ENCODE assay signal across 8 cellular contexts in the genomic region with DNA sequence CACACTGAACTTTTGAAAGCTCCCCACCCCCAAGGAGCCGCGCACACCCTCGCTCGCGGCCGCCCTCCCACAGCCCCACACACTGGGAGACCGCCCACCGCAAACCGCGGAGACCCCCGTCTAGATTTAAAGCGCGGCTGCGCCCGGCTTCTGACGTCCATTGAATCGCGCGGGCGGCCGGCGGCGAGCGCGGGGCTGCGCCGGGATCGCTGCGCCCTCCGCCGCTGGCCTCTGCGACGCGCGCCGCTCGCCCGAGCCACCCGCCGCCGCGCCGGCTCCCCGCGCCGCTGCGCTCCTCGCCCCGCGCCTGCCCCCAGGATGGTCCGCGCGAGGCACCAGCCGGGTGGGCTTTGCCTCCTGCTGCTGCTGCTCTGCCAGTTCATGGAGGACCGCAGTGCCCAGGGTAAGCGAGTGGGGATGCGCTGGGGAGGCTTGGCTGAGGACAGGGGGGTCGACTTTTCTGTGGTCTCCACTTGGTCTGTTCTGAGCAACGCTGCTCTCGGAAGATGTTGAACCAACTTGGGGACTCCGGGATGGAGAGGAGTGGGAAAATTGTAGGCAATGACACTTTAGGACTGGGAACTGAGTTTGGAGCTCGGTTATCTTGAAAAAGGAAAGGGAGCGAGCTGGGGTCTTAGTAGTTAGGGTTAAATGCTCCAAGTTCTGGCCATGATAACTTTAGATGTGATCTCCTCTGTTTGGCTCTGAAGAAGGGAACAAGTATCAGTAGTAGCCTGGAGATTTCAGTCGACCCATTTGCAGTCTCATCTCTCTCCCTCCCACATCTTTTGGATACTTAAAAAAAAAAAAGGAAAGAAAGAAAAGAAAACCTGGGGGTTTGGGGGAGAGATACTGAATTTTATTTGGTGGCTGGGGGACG. TPM values are rescaled to one million over a fixed set of nuclear protein-coding genes. Genes with fewer than 3 reads are reported as not detected.
DNase-seq lines count a peak whose midpoint lies in the region; ATAC-seq and TF ChIP-seq lines count a peak whose summit lies in the region.

A gene with protein sequence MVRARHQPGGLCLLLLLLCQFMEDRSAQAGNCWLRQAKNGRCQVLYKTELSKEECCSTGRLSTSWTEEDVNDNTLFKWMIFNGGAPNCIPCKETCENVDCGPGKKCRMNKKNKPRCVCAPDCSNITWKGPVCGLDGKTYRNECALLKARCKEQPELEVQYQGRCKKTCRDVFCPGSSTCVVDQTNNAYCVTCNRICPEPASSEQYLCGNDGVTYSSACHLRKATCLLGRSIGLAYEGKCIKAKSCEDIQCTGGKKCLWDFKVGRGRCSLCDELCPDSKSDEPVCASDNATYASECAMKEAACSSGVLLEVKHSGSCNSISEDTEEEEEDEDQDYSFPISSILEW (plus strand): TSS at position 156 of the 880 bp plus-strand sequence. CDS start 163 bp downstream, at position 319.

- H3K4me3 ChIP-seq in PC-9 = peak within 1 kb of the TSS; percentile 87
- H3K4me3 ChIP-seq in dorsolateral prefrontal cortex = peak within 1 kb of the TSS; percentile 47 to 83 (median 64)
- peak within 1 kb of the TSS; percentile 33 to 88 (median 72) for H3K4me3 ChIP-seq in tibial nerve

- peak; percentile 58 for DNase-seq in NCI-H510A treated with DMSO at 0.1 percent for 48 hours (lab: John Stamatoyannopoulos, UW)
- no peak for DNase-seq in NCI-H510A (lab: John Stamatoyannopoulos, UW)
- peak in 1 of 2 experiments; percentile 2 for DNase-seq in PC-9
- no peak for DNase-seq in dorsolateral prefrontal cortex
- DNase-seq in lung microvascular endothelial cell (ENCODE audit: low read depth in 2 of 2) = peak; percentile 30 to 64
- DNase-seq in tibial nerve (ENCODE audit: low spot score in 2 of 2) = no peak

- no peaks in the 10 kb centered on the region for H3K79me2 ChIP-seq in PC-9 (ENCODE audit: low read depth)

- H3K9me2 ChIP-seq in PC-9 (ENCODE audit: insufficient read depth) = no peaks in the 10 kb centered on the region

- no peak for ATAC-seq in GM18907 (IDR thresholded peaks at IDR 0.05; ENCODE audit: unreplicated experiment)
- no peak for ATAC-seq in GM21390 (IDR thresholded peaks at IDR 0.05; ENCODE audit: unreplicated experiment)

- H3K36me3 ChIP-seq in PC-9 (ENCODE audit: low read depth) = no peaks in the 10 kb centered on the region
- H3K36me3 ChIP-seq in tibial nerve = no peaks in the 10 kb centered on the region

- WGBS in tibial nerve, 2 donors = 0 to 1% methylated on average over 33 to 50 of the region's 65 CpGs

- H3K27me3 ChIP-seq in PC-9 (ENCODE audit: insufficient read depth, low read depth) (peaks cover 11% of the 10 kb centered on the region; the same call in 1 of the 2 replicates), dorsolateral prefrontal cortex (peaks cover 0 to 30% (median 4%) of the 10 kb centered on the region in 45 donors), tibial nerve (no peaks in the 10 kb centered on the region)

- intact Hi-C loops in PC-9 (cut with micrococcal nuclease; ENCODE audit: unreplicated experiment) = no loop called here
- intact Hi-C loops in dorsolateral prefrontal cortex (cut with DNase I) = loop anchor here in 1 of 2 donors (5.0 kb wide), 1 partner anchor 77 kb away; no protein-coding TSS in a partner anchor

- TF ChIP-seq EP300 in tibial nerve (IDR thresholded peaks at IDR 0.05) = no peak

- H4K20me1 ChIP-seq in PC-9 (ENCODE audit: insufficient read depth) = no peaks in the 10 kb centered on the region

- no peaks in the 10 kb centered on the region for H3F3A ChIP-seq in PC-9 (ENCODE audit: insufficient read depth, low read depth)

- no peak for TF ChIP-seq POLR2A in tibial nerve (IDR thresholded peaks at IDR 0.05)

- CTCF ChIA-PET in PC-9 (lab: Charles Lee) = no interaction called here

- TF ChIP-seq CTCF in PC-9 (conservative IDR thresholded peaks at IDR 0.05) = no peak
- no peak for TF ChIP-seq CTCF in dorsolateral prefrontal cortex (IDR thresholded peaks at IDR 0.05 in 54 of 56, conservative IDR thresholded peaks at IDR 0.05 in 2 of 56; ENCODE audit: low read depth in 1 of 56, partially characterized antibody in 56 of 56)
- TF ChIP-seq CTCF in tibial nerve (IDR thresholded peaks at IDR 0.05) = no peak

- no peak within 1 kb of the TSS for H3K27ac ChIP-seq in PC-9
- H3K27ac ChIP-seq in dorsolateral prefrontal cortex = no peak within 1 kb of the TSS
- peak within 1 kb of the TSS; percentile 24 to 90 (median 74) for H3K27ac ChIP-seq in tibial nerve

- H3K4me1 ChIP-seq in PC-9 (replicated peaks; ENCODE audit: insufficient read depth) = peaks cover 3% of the 10 kb centered on the region
- H3K4me1 ChIP-seq in tibial nerve = peaks cover 0 to 50% (median 4%) of the 10 kb centered on the region in 4 donors

- no peaks in the 10 kb centered on the region for H3K9me3 ChIP-seq in PC-9 (ENCODE audit: insufficient read depth, low read depth)
- no peaks in the 10 kb centered on the region for H3K9me3 ChIP-seq in tibial nerve

- peak within 1 kb of the TSS; percentile 91 for H3K4me2 ChIP-seq in PC-9

- no TSS peak for BruUV-seq in PC-9 (replicated peaks; lab: Mats Ljungman, UMichigan)

- POLR2A ChIA-PET in PC-9 (lab: Charles Lee; ENCODE audit: unreplicated experiment) = no interaction called here

- peak within 1 kb of the TSS; percentile 96 for H2AFZ ChIP-seq in PC-9

RNA-seq across cellular contexts. Expression of the gene that starts here (rescaled TPM):
- total RNA-seq in PC-9 (2021) = 0.63 and 0.65 TPM in 2 replicates
- total RNA-seq in dorsolateral prefrontal cortex = 1 to 10 TPM in 21 of 120 experiments, under 1 TPM in 68, not detected in 31; 0.18 to 3.3 (median 0.63) TPM
- 7.6 and 29.0 TPM in 2 replicates for total RNA-seq in lung microvascular endothelial cell
- 10 to 100 TPM in 3 of 4 donors, 1 to 10 TPM in 1; 1.8 to 27.3 (median 12.9) TPM for total RNA-seq in tibial nerve

Comparison
In these comparisons a context has a peak if more than half of its experiments do, and no peak if none do; other contexts are left out.
1. DNase-seq: peak in NCI-H510A treated with DMSO at 0.1 percent for 48 hours (single experiment) and lung microvascular endothelial cell (2 of 2); none in NCI-H510A (single experiment), dorsolateral prefrontal cortex (0 of 10) and tibial nerve (0 of 2).
2. H3K27ac ChIP-seq: peak in tibial nerve (4 of 4); none in PC-9 (single experiment) and dorsolateral prefrontal cortex (0 of 59).
3. Peak in every context shown above with its lines, with median percentiles within 50 percentile points of each other: H3K4me3 ChIP-seq.